In genomic region chr13:43364210-43365041, GRCh38 we compare ENCODE assay signal across 12 cellular contexts.
DNase-seq lines count a peak whose midpoint lies in the region; ATAC-seq and TF ChIP-seq lines count a peak whose summit lies in the region.
"Had no signal": no experiment of that assay in that cellular context is flagged by ENCODE, and none has a peak within 500 bp of the region (broad histone marks: within the 10 kb centered on the region; RNA-seq: fewer than 3 reads in every experiment).

No MANE protein-coding gene starts in this region.

- TF ChIP-seq POLR2A in testis (IDR thresholded peaks at IDR 0.05) = no peak

- no peak overlapping the region for H3K27ac ChIP-seq in testis
- H3K27ac ChIP-seq: cardiac muscle cell, RWPE1 had no signal

- no peaks in the 10 kb centered on the region for H3K36me3 ChIP-seq in testis (ENCODE audit: low read depth, missing control alignments)
- H3K36me3 ChIP-seq: cardiac muscle cell, spleen had no signal

- H3K4me1 ChIP-seq in testis = no peaks in the 10 kb centered on the region

- no peaks in the 10 kb centered on the region for H3K27me3 ChIP-seq in testis
- H3K27me3 ChIP-seq: cardiac muscle cell, spleen had no signal

- TF ChIP-seq CTCF in fibroblast of villous mesenchyme (IDR thresholded peaks at IDR 0.05; ENCODE audit: insufficient read depth, low read depth, low read length) = no peak
- no peak for TF ChIP-seq CTCF in testis (IDR thresholded peaks at IDR 0.05)

- H3K9me3 ChIP-seq in testis = no peaks in the 10 kb centered on the region
- H3K9me3 ChIP-seq: spleen had no signal

- DNase-seq in DMS 273 (lab: John Stamatoyannopoulos, UW; ENCODE audit: unreplicated experiment) = peak; percentile 55
- peak; percentile 24 for DNase-seq in RPMI7951 (ENCODE audit: low read depth)
- DNase-seq in fibroblast of villous mesenchyme (ENCODE audit: low read depth) = peak; percentile 63
- peak; percentile 67 for DNase-seq in pons (ENCODE audit: low spot score)
- DNase-seq in activated T-cell treated with anti-CD3 and anti-CD28 coated beads for 4 hours = no peak
- no peak for DNase-seq in testis
- DNase-seq: activated CD8-positive, alpha-beta T cell treated with anti-CD3 and anti-CD28 coated beads, Interleukin-2, amount 10 ng/mL, durations not matched to agents 7 days and 5 days; spleen had no signal

- no peak for ATAC-seq in HG03354 (IDR thresholded peaks at IDR 0.05; ENCODE audit: poor library complexity, severe bottlenecking, unreplicated experiment)
- no peak for ATAC-seq in HG03139 (IDR thresholded peaks at IDR 0.05; ENCODE audit: unreplicated experiment)
- ATAC-seq: activated CD8-positive, alpha-beta T cell treated with anti-CD3 and anti-CD28 coated beads, Interleukin-2, amount 10 ng/mL, durations not matched to agents 7 days and 5 days had no signal

- WGBS in testis, 2 donors = 50% methylated on average over 10 of the region's 10 CpGs

- H3K4me3 ChIP-seq in fibroblast of villous mesenchyme (ENCODE audit: low read depth, low read length) (no peak overlapping the region), testis (no peak overlapping the region)
- H3K4me3 ChIP-seq: cardiac muscle cell had no signal

- intact Hi-C loops in testis (cut with DNase I; ENCODE audit: low total_unique reads) = no loop called here

Comparison
In these comparisons a context has a peak if more than half of its experiments do, and no peak if none do; other contexts are left out.
1. DNase-seq: peak in DMS 273 (single experiment), RPMI7951 (single experiment), fibroblast of villous mesenchyme (single experiment) and pons (single experiment); none in activated T-cell treated with anti-CD3 and anti-CD28 coated beads for 4 hours (single experiment) and testis (single experiment).